ENCODE assay signal across 8 cellular contexts in the genomic region with DNA sequence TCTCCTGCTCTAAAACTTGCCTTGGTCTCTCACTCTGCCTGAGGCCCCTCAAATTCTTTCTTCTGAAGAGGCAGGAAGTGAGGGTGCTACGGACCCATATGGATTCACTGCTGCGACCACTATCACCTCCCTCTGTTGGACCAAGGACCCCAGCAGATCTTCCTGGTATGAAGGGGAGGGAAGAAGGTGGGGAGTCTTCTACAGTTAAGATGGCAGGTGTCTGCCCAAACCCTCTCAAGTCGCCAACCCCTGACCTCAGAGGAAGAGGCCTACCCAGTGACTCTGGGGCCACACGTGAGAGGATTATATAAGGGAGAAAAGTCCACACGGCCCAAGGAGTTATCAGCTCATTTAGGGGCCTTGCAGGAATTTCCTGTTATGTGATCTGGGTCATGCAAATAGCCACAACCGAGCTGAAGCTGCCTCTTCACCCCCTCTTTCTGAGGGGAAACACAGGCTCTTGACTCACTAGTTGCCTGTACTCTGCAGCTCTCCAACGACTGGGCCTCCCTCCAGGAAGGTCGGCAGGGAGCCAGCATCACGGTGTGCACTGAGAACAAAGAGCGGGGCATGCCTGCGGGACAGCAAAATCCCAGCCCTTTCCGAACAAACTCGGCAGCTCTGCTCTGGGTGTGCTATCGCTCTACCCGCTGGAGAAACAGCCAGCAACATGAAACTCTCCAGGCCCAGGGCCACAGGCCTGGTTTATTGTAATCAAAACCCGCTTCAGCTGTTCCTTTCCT.
DNase-seq lines count a peak whose midpoint lies in the region; ATAC-seq and TF ChIP-seq lines count a peak whose summit lies in the region.

No MANE protein-coding gene starts in this region.

- peak in 11 of 14 donors; percentile 25 to 84 (median 53) for DNase-seq in C1 segment of cervical spinal cord (lab: John Stamatoyannopoulos, UW)
- peak; percentile 96 for DNase-seq in RPMI7951 (ENCODE audit: low read depth)
- DNase-seq in epithelial cell of esophagus (ENCODE audit: low read depth): peak; percentile 86
- DNase-seq in mesenteric fat pad (ENCODE audit: low spot score): peak; percentile 92
- DNase-seq in thoracic aorta (ENCODE audit: low spot score): peak; percentile 32
- DNase-seq in GOT3 (lab: John Stamatoyannopoulos, UW): no peak
- DNase-seq in activated T-cell treated with anti-CD3 and anti-CD28 coated beads, Interleukin-2, amount 50 U/mL, for 24 hours: no peak

- no peak overlapping the region for H3K27ac Mint-ChIP-seq in activated T-cell treated with anti-CD3 and anti-CD28 coated beads, Interleukin-2, amount 50 U/mL, for 24 hours

- H3K4me3 ChIP-seq in epithelial cell of esophagus (ENCODE audit: low read length) (no peak overlapping the region), thoracic aorta (no peak overlapping the region)

- no peaks in the 10 kb centered on the region for H3K27me3 ChIP-seq in thoracic aorta (replicated peaks; ENCODE audit: insufficient read depth)

- peaks cover 16 to 41% of the 10 kb centered on the region in 2 donors for H3K4me1 ChIP-seq in thoracic aorta (ENCODE audit: control insufficient read depth in 1 of 2, low read depth in 2 of 2)

- peak overlapping the region; percentile 24 to 39 for H3K27ac ChIP-seq in thoracic aorta

- H3K9me3 ChIP-seq in thoracic aorta: no peaks in the 10 kb centered on the region

- peaks cover 31% of the 10 kb centered on the region for H3K4me1 Mint-ChIP-seq in activated T-cell treated with anti-CD3 and anti-CD28 coated beads, Interleukin-2, amount 50 U/mL, for 24 hours (ENCODE audit: low read depth)

- TF ChIP-seq CTCF in epithelial cell of esophagus (IDR thresholded peaks at IDR 0.05; ENCODE audit: insufficient read depth, low read depth, low read length, missing control alignments): no peak
- no peak for TF ChIP-seq CTCF in thoracic aorta (IDR thresholded peaks at IDR 0.05)

- no peaks in the 10 kb centered on the region for H3K9me3 Mint-ChIP-seq in activated T-cell treated with anti-CD3 and anti-CD28 coated beads, Interleukin-2, amount 50 U/mL, for 24 hours

- ATAC-seq in HG02852 (IDR thresholded peaks at IDR 0.05; ENCODE audit: unreplicated experiment): peak; percentile 54
- ATAC-seq in thoracic aorta (ENCODE audit: insufficient number of reproducible peaks, low FRiP score, low read depth): no peak

- no peaks in the 10 kb centered on the region for H3K27me3 Mint-ChIP-seq in activated T-cell treated with anti-CD3 and anti-CD28 coated beads, Interleukin-2, amount 50 U/mL, for 24 hours

- no peak overlapping the region for H3K4me3 Mint-ChIP-seq in activated T-cell treated with anti-CD3 and anti-CD28 coated beads, Interleukin-2, amount 50 U/mL, for 24 hours

- H3K36me3 Mint-ChIP-seq in activated T-cell treated with anti-CD3 and anti-CD28 coated beads, Interleukin-2, amount 50 U/mL, for 24 hours (ENCODE audit: low read depth): peaks cover 13% of the 10 kb centered on the region

- H3K36me3 ChIP-seq in thoracic aorta: no peaks in the 10 kb centered on the region

Comparison
In these comparisons a context has a peak if more than half of its experiments do, and no peak if none do; other contexts are left out.
1. DNase-seq: peak in C1 segment of cervical spinal cord (11 of 14), RPMI7951 (single experiment), epithelial cell of esophagus (single experiment), mesenteric fat pad (single experiment) and thoracic aorta (single experiment); none in GOT3 (single experiment) and activated T-cell treated with anti-CD3 and anti-CD28 coated beads, Interleukin-2, amount 50 U/mL, for 24 hours (single experiment).